In the genomic region with DNA sequence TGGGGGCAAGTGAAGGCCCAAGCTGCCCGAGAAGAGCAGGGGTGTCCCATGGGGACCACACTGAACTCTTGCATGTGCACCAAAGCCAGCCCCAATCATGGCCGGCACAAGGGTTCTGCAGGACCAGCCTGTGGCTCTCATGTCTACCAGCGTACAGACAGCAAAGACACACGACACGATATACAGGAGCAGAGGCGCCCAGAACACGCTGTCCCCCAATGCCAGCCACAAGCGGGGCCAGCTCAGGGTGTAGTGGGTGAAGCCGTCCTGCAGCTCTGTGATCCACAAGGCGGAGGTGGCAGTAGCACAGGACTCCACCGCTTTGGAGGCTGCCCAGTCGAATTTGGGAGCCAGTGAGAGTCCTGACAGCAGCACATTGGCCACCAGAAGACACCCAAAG, we compare ENCODE assay signal across 32 cellular contexts.
"Had no signal": no experiment of that assay in that cellular context is flagged by ENCODE, and none has a peak within 500 bp of the region (broad histone marks: within the 10 kb centered on the region; RNA-seq: fewer than 3 reads in every experiment).

No MANE protein-coding gene starts in this region.

- H3K27ac Mint-ChIP-seq: natural killer cell treated with Interleukin-12 subunit alpha and Interleukin-12 subunit beta and Interleukin-15 and Interleukin-18, amount 100 ng/mL, for 72 hours; nephron progenitor cell; progenitor cell of endocrine pancreas; stimulated activated memory B cell treated with anti-CD40 and anti-IgM and Interleukin-4, amounts not matched to agents 10 μg/mL and 1 μg/mL and 100 μg/mL, for 72 hours; stimulated activated naive CD8-positive, alpha-beta T cell treated with anti-CD3 and anti-CD28 coated beads, Interleukin-15, amount 100 ng/mL, for 72 hours had no signal

- H3K9me3 Mint-ChIP-seq: naive B cell; naive thymus-derived CD8-positive, alpha-beta T cell; natural killer cell treated with Interleukin-12 subunit alpha and Interleukin-12 subunit beta and Interleukin-15 and Interleukin-18, amount 100 ng/mL, for 72 hours; nephron progenitor cell; stimulated activated memory B cell treated with anti-CD40 and anti-IgM and Interleukin-4, amounts not matched to agents 10 μg/mL and 1 μg/mL and 100 μg/mL, for 72 hours; stimulated activated naive CD8-positive, alpha-beta T cell treated with anti-CD3 and anti-CD28 coated beads, Interleukin-15, amount 100 ng/mL, for 72 hours had no signal

- H3K36me3 ChIP-seq: ovary, suprapubic skin, tibial artery, transverse colon, upper lobe of left lung, uterus had no signal

- H3K27me3 ChIP-seq: ovary, spleen, suprapubic skin, testis, tibial artery, upper lobe of left lung, uterus had no signal

- H3K9me3 ChIP-seq: ovary, psoas muscle, spleen, suprapubic skin, testis, tibial artery, transverse colon, upper lobe of left lung, uterus had no signal

- H3K27ac ChIP-seq: ovary, parathyroid adenoma, psoas muscle, skin epidermis, spleen, suprapubic skin, testis, tibial artery, transverse colon, upper lobe of left lung, uterus had no signal

- H3K27me3 Mint-ChIP-seq: naive B cell; naive thymus-derived CD8-positive, alpha-beta T cell; natural killer cell treated with Interleukin-12 subunit alpha and Interleukin-12 subunit beta and Interleukin-15 and Interleukin-18, amount 100 ng/mL, for 72 hours; stimulated activated memory B cell treated with anti-CD40 and anti-IgM and Interleukin-4, amounts not matched to agents 10 μg/mL and 1 μg/mL and 100 μg/mL, for 72 hours; stimulated activated naive CD8-positive, alpha-beta T cell treated with anti-CD3 and anti-CD28 coated beads, Interleukin-15, amount 100 ng/mL, for 72 hours had no signal

- H3K4me1 Mint-ChIP-seq: nephron progenitor cell; neural crest cell; stimulated activated memory B cell treated with anti-CD40 and anti-IgM and Interleukin-4, amounts not matched to agents 10 μg/mL and 1 μg/mL and 100 μg/mL, for 72 hours; stimulated activated naive CD8-positive, alpha-beta T cell treated with anti-CD3 and anti-CD28 coated beads, Interleukin-15, amount 100 ng/mL, for 72 hours had no signal

- H3K79me2 ChIP-seq: parathyroid adenoma had no signal

- H2AFZ ChIP-seq: parathyroid adenoma had no signal

- ATAC-seq: naive thymus-derived CD8-positive, alpha-beta T cell; natural killer cell treated with Interleukin-12 subunit alpha and Interleukin-12 subunit beta and Interleukin-15 and Interleukin-18, amount 100 ng/mL, for 72 hours; psoas muscle; right cardiac atrium; sciatic nerve; stimulated activated memory B cell treated with anti-CD40 and anti-IgM and Interleukin-4, amounts not matched to agents 10 μg/mL and 1 μg/mL and 100 μg/mL, for 72 hours; stimulated activated naive CD8-positive, alpha-beta T cell treated with anti-CD3 and anti-CD28 coated beads, Interleukin-15, amount 100 ng/mL, for 72 hours; stimulated activated naive CD8-positive, alpha-beta T cell treated with anti-CD3 and anti-CD28 coated beads, Interleukin-15, Interleukin-2, amounts not matched to agents 100 U/mL and 50 U/mL, for 24 hours had no signal

- H3K4me3 ChIP-seq: ovary, psoas muscle, skin epidermis, smooth muscle cell, spleen, suprapubic skin, testis, tibial artery, transverse colon, upper lobe of left lung, uterus had no signal

- H3K4me3 Mint-ChIP-seq: naive B cell; naive thymus-derived CD8-positive, alpha-beta T cell; natural killer cell treated with Interleukin-12 subunit alpha and Interleukin-12 subunit beta and Interleukin-15 and Interleukin-18, amount 100 ng/mL, for 72 hours; nephron progenitor cell; neural crest cell; stimulated activated memory B cell treated with anti-CD40 and anti-IgM and Interleukin-4, amounts not matched to agents 10 μg/mL and 1 μg/mL and 100 μg/mL, for 72 hours; stimulated activated naive CD8-positive, alpha-beta T cell treated with anti-CD3 and anti-CD28 coated beads, Interleukin-15, amount 100 ng/mL, for 72 hours had no signal

- H3K4me2 ChIP-seq: smooth muscle cell had no signal

- H3K9ac ChIP-seq: parathyroid adenoma had no signal

- DNase-seq: naive B cell; naive thymus-derived CD8-positive, alpha-beta T cell; nephron progenitor cell; occipital lobe; ovary; posterior cingulate gyrus; psoas muscle; stimulated activated CD4-positive, alpha-beta T cell treated with anti-CD3 and anti-CD28 coated beads, Interleukin-12 subunit alpha, Interleukin-12 subunit beta, amount 100 ng/mL, for 4 hours; stimulated activated CD4-positive, alpha-beta T cell treated with anti-CD3 and anti-CD28 coated beads, Interleukin-1b, Interleukin-23, amount 100 ng/mL, for 48 hours; stimulated activated CD4-positive, alpha-beta T cell treated with anti-CD3 and anti-CD28 coated beads, Interleukin-4, amount 100 ng/mL, for 1 hour; stimulated activated CD4-positive, alpha-beta T cell treated with anti-CD3 and anti-CD28 coated beads, Interleukin-4, amount 100 ng/mL, for 4 hours; stimulated activated CD8-positive, alpha-beta memory T cell treated with anti-CD3 and anti-CD28 coated beads, Interleukin-4, amount 100 ng/mL, for 48 hours; stimulated activated naive CD4-positive, alpha-beta T cell; stimulated activated naive CD8-positive, alpha-beta T cell treated with anti-CD3 and anti-CD28 coated beads, Interleukin-15, amount 100 ng/mL, for 72 hours; stimulated activated naive CD8-positive, alpha-beta T cell treated with anti-CD3 and anti-CD28 coated beads, Interleukin-15, Interleukin-2, amounts not matched to agents 100 U/mL and 50 U/mL, for 24 hours; substantia nigra; testis; tibial artery; transverse colon; uterus had no signal

- H3K36me3 Mint-ChIP-seq: natural killer cell treated with Interleukin-12 subunit alpha and Interleukin-12 subunit beta and Interleukin-15 and Interleukin-18, amount 100 ng/mL, for 72 hours had no signal

- H3K4me1 ChIP-seq: parathyroid adenoma, psoas muscle, spleen, suprapubic skin, testis, tibial artery, transverse colon, upper lobe of left lung, uterus had no signal
